In the genomic region with DNA sequence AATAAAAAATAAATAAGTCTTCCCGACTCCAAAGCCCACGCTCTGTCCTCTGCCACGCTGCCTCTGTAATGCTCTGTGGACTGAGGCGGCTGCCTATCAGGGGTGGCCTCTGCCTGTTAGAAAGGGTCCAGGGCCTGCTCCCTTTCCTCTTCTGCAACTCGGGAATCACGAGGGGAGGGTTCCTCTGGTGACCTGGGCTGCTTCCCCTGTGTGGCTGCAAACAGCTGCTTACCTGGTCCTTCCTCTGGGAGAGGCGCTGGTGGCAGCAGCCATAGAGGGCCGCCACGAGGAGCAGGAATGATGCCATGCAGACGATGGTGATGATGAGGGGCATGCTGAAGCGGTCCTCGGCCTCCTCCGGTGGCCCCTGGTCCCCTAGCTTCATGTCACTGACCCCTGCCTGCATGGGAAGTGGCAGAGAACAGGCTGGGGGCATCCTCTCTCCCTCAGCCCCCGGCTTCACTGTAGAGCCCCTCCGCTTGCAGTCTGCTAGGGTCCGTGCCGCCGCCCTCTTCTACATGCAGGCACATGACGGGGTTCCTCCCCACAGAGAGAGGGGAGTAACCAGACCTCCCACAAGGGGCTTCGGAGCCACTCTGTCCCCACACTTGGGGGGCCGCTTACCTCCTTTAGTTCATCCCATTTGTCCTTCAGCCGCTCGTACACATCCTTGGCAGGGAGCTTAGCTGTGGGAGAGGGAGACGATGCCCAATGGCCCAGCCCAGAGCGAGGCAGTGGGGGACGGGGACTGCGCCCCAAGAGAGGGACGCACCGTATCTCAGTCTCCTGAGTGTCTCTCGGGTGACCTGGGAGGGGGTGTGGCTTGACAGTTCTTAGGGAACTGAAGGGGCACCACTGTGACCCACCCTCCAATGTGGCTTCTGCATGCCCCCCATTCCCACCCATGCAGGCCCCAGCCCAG, we compare ENCODE assay signal across 2 cellular contexts.
TF ChIP-seq lines count a peak whose summit lies in the region.

No MANE protein-coding gene starts in this region.

TF ChIP-seq in HepG2, 621 proteins besides CTCF, POLR2A, EP300 and RAD21:
- TF ChIP-seq AGO2 (optimal IDR thresholded peaks at IDR 0.05; ENCODE audit: low read depth, low read length) (peak; percentile 91), ZBTB20 (CRISPR knock-in tag; IDR thresholded peaks at IDR 0.05; ENCODE audit: borderline replicate concordance, low read depth) (no peak), RBM22 (optimal IDR thresholded peaks at IDR 0.05; ENCODE audit: low read length) (peak; percentile 47), ZNF44 (CRISPR knock-in tag; IDR thresholded peaks at IDR 0.05) (no peak), POLR2G (IDR thresholded peaks at IDR 0.05; ENCODE audit: low read depth, low read length) (peak; percentile 36; the same call in 1 of the 2 replicates), ETV6 (CRISPR knock-in tag; conservative IDR thresholded peaks at IDR 0.05) (no peak), SALL1 (CRISPR knock-in tag; IDR thresholded peaks at IDR 0.05) (no peak), JARID2 (CRISPR knock-in tag; IDR thresholded peaks at IDR 0.05; ENCODE audit: insufficient replicate concordance) (no peak)
- TF ChIP-seq, protein P1, sequence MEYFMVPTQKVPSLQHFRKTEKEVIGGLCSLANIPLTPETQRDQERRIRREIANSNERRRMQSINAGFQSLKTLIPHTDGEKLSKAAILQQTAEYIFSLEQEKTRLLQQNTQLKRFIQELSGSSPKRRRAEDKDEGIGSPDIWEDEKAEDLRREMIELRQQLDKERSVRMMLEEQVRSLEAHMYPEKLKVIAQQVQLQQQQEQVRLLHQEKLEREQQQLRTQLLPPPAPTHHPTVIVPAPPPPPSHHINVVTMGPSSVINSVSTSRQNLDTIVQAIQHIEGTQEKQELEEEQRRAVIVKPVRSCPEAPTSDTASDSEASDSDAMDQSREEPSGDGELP (IDR thresholded peaks at IDR 0.05; ENCODE audit: borderline replicate concordance, low read depth), result no peak
- TF ChIP-seq, protein P2, sequence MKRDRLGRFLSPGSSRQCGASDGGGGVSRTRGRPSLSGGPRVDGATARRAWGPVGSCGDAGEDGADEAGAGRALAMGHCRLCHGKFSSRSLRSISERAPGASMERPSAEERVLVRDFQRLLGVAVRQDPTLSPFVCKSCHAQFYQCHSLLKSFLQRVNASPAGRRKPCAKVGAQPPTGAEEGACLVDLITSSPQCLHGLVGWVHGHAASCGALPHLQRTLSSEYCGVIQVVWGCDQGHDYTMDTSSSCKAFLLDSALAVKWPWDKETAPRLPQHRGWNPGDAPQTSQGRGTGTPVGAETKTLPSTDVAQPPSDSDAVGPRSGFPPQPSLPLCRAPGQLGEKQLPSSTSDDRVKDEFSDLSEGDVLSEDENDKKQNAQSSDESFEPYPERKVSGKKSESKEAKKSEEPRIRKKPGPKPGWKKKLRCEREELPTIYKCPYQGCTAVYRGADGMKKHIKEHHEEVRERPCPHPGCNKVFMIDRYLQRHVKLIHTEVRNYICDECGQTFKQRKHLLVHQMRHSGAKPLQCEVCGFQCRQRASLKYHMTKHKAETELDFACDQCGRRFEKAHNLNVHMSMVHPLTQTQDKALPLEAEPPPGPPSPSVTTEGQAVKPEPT (CRISPR knock-in tag; IDR thresholded peaks at IDR 0.05; ENCODE audit: low read depth), result no peak
- TF ChIP-seq, protein P3, sequence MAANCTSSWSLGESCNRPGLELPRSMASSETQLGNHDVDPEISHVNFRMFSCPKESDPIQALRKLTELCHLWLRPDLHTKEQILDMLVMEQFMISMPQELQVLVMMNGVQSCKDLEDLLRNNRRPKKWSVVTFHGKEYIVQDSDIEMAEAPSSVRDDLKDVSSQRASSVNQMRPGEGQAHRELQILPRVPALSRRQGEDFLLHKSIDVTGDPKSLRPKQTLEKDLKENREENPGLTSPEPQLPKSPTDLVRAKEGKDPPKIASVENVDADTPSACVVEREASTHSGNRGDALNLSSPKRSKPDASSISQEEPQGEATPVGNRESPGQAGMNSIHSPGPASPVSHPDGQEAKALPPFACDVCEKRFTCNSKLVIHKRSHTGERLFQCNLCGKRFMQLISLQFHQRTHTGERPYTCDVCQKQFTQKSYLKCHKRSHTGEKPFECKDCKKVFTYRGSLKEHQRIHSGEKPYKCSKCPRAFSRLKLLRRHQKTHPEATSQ (CRISPR knock-in tag; IDR thresholded peaks at IDR 0.05; ENCODE audit: borderline replicate concordance), result no peak
TF ChIP-seq in HepG2: peak in this region for 3.

TF ChIP-seq in K562, 482 proteins besides CTCF, POLR2A, EP300 and RAD21:
- TF ChIP-seq POLR2G (IDR thresholded peaks at IDR 0.05; ENCODE audit: low read depth, low read length), result peak; percentile 63
- no peak for TF ChIP-seq ZNF121 (CRISPR knock-in tag; conservative IDR thresholded peaks at IDR 0.05)
TF ChIP-seq in K562: peak in this region for 1.
